ENCODE assay signal across 21 cellular contexts in the genomic region with DNA sequence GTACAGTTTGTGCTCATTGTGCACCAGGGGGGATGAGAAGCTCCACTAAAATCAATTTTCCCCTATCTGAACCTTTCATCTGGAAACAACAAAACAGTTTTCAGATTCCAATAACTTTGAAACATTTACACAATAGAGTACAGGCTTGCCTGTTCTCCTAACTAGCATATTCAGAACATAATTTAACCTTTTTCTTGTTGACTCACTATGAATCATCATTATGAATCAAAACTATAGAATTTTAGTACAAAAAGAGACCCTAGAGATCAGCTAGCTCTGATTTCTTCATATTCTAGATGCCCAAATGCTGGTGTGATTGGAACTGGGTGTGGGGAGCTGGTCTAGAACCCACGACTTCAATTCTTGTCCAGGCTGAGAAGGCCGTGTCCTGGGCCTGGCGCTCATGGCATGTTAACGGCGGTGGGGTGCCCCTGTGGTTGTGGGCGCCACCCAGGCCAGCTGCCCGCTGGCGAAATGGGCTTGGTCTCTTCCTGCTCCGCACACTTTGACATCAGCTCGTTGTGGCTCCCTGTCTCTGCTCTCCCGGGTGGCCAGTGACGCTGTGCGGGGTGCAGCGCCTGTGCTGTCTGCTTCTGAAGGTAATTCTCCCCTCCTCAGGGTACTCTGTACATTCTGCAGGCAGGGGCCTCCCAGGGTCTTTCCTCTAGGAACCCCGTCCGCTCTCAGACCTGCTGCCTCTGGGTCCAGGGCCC. TPM values are rescaled to one million over a fixed set of nuclear protein-coding genes. Genes with fewer than 3 reads are reported as not detected.
DNase-seq lines count a peak whose midpoint lies in the region; ATAC-seq and TF ChIP-seq lines count a peak whose summit lies in the region.
"Had no signal": no experiment of that assay in that cellular context is flagged by ENCODE, and none has a peak within 500 bp of the region (broad histone marks: within the 10 kb centered on the region; RNA-seq: fewer than 3 reads in every experiment).

No MANE protein-coding gene starts in this region.

- POLR2A ChIA-PET in HCT116 (lab: Charles Lee) = no interaction called here
- POLR2A ChIA-PET in activated CD4-positive, alpha-beta memory T cell treated with anti-CD3 and anti-CD28 coated beads, Interleukin-2, amount 10 ng/mL, durations not matched to agents 7 days and 5 days (lab: Charles Lee) = no interaction called here

- no peak for TF ChIP-seq POLR2A in HCT116 (IDR thresholded peaks at IDR 0.05; ENCODE audit: borderline replicate concordance, extremely low read depth, insufficient read depth, insufficient read length)

- H3K79me2 ChIP-seq in HCT116 (ENCODE audit: insufficient read depth, low read length) (no peaks in the 10 kb centered on the region), fibroblast of lung (ENCODE audit: control insufficient read depth, insufficient read depth, low read length) (no peaks in the 10 kb centered on the region)

- peak overlapping the region; percentile 37; the same call in 1 of the 2 replicates for H3K27ac ChIP-seq in HCT116 (ENCODE audit: low read depth, low read length)
- H3K27ac ChIP-seq in fibroblast of lung (ENCODE audit: insufficient read depth, low read length) = no peak overlapping the region
- H3K27ac ChIP-seq: adrenal gland, neural progenitor cell, thyroid gland had no signal

- H3K4me2 ChIP-seq in HCT116 (ENCODE audit: low read length) (peak overlapping the region; percentile 47), fibroblast of lung (ENCODE audit: extremely low read depth, insufficient read depth, low read length) (no peak overlapping the region)
- H3K4me2 ChIP-seq: neural progenitor cell had no signal

- H3K36me3 ChIP-seq in HCT116 (ENCODE audit: control insufficient read depth in 1 of 2, insufficient read depth in 2 of 2, low read length in 2 of 2) (no peaks in the 10 kb centered on the region), fibroblast of lung (ENCODE audit: control insufficient read depth, insufficient read depth, low read length) (no peaks in the 10 kb centered on the region)
- H3K36me3 ChIP-seq: adrenal gland, neural progenitor cell, thyroid gland had no signal

- H4K20me1 ChIP-seq in HCT116 (ENCODE audit: insufficient read depth) (no peaks in the 10 kb centered on the region), fibroblast of lung (ENCODE audit: control insufficient read depth, extremely low read depth, insufficient read depth, low read length) (no peaks in the 10 kb centered on the region)

- no peaks in the 10 kb centered on the region for H3K36me3 Mint-ChIP-seq in activated CD4-positive, alpha-beta memory T cell treated with anti-CD3 and anti-CD28 coated beads, Interleukin-2, amount 10 ng/mL, durations not matched to agents 7 days and 5 days (ENCODE audit: low read depth)
- H3K36me3 Mint-ChIP-seq: CD4-positive, CD25-positive, alpha-beta regulatory T cell; neural progenitor cell had no signal

- H3K9me3 ChIP-seq in HCT116 (ENCODE audit: control insufficient read depth in 1 of 2, insufficient read depth in 1 of 2, low read depth in 1 of 2, low read length in 2 of 2) = no peaks in the 10 kb centered on the region
- H3K9me3 ChIP-seq in fibroblast of lung (ENCODE audit: control insufficient read depth, insufficient read depth, low read depth, low read length) = no peaks in the 10 kb centered on the region
- H3K9me3 ChIP-seq: adrenal gland, thyroid gland had no signal

- H3K9me2 ChIP-seq in HCT116 (ENCODE audit: insufficient read depth) = no peaks in the 10 kb centered on the region

- DNase-seq in HCT116 (ENCODE audit: low read depth, low spot score) (no peak), fibroblast of lung (ENCODE audit: low read depth in 2 of 2) (peak; percentile 41 to 78), NCI-H1417 treated with DMSO at 0.1 percent for 48 hours (lab: John Stamatoyannopoulos, UW) (no peak), NCI-H1694 treated with DMSO at 0.1 percent for 48 hours (lab: John Stamatoyannopoulos, UW) (no peak)
- DNase-seq in stimulated activated naive CD8-positive, alpha-beta T cell treated with anti-CD3 and anti-CD28 coated beads, Interleukin-15, Interleukin-2, amounts not matched to agents 100 U/mL and 50 U/mL, for 24 hours = no peak
- DNase-seq in activated CD4-positive, alpha-beta memory T cell treated with anti-CD3 and anti-CD28 coated beads, Interleukin-2, amount 10 ng/mL, durations not matched to agents 7 days and 5 days = no peak
- DNase-seq: activated CD8-positive, alpha-beta T cell treated with anti-CD3 and anti-CD28 coated beads for 36 hours; activated T-cell treated with anti-CD3 and anti-CD28 coated beads, Interleukin-2, amount 50 U/mL, for 72 hours; adrenal gland; CD4-positive, CD25-positive, alpha-beta regulatory T cell; DMS79; KBM-7; midbrain; NCI-H1092; NCI-H748 treated with DMSO at 0.1 percent for 48 hours; stimulated activated CD4-positive, alpha-beta T cell treated with anti-CD3 and anti-CD28 coated beads, Interleukin-4, amount 100 ng/mL, for 24 hours; stimulated activated CD8-positive, alpha-beta memory T cell treated with anti-CD3 and anti-CD28 coated beads, Interleukin-4, amount 100 ng/mL, for 48 hours; thyroid gland had no signal

- H3K4me1 Mint-ChIP-seq in activated CD4-positive, alpha-beta memory T cell treated with anti-CD3 and anti-CD28 coated beads, Interleukin-2, amount 10 ng/mL, durations not matched to agents 7 days and 5 days = no peaks in the 10 kb centered on the region
- H3K4me1 Mint-ChIP-seq: CD4-positive, CD25-positive, alpha-beta regulatory T cell; neural progenitor cell had no signal

- CTCF ChIA-PET in HCT116 (lab: Charles Lee) = no interaction called here
- CTCF ChIA-PET in activated CD4-positive, alpha-beta memory T cell treated with anti-CD3 and anti-CD28 coated beads, Interleukin-2, amount 10 ng/mL, durations not matched to agents 7 days and 5 days (lab: Charles Lee) = no interaction called here

- intact Hi-C loops in HCT116 (cut with micrococcal nuclease) = no loop called here

- TF ChIP-seq RAD21 in HCT116 (IDR thresholded peaks at IDR 0.05; ENCODE audit: low read depth) = no peak; the same call in 1 of the 2 replicates

- H2AFZ ChIP-seq in HCT116 (ENCODE audit: low read depth, low read length, poor library complexity, severe bottlenecking) (peak overlapping the region; percentile 81), fibroblast of lung (ENCODE audit: low read length) (no peak overlapping the region)
- H2AFZ ChIP-seq: neural progenitor cell had no signal

- H3K4me3 ChIP-seq in HCT116 (replicated peaks in 1 of 2; ENCODE audit: low read depth in 1 of 2, low read length in 2 of 2) (no peak overlapping the region; a peak in 1 of 4 replicates), fibroblast of lung (replicated peaks in 1 of 4; ENCODE audit: control extremely low read depth in 1 of 4, insufficient read depth in 1 of 4, low read depth in 3 of 4, low read length in 4 of 4) (no peak overlapping the region)
- H3K4me3 ChIP-seq: adrenal gland, neural progenitor cell, thyroid gland had no signal

- ATAC-seq in HCT116 = peak; percentile 72
- peak; percentile 27; the same call in 2 of the 3 replicates for ATAC-seq in SK-N-SH treated with all-trans-retinoic acid at 6 μM for 48 hours
- peak; percentile 14 for ATAC-seq in stimulated activated naive CD8-positive, alpha-beta T cell treated with anti-CD3 and anti-CD28 coated beads, Interleukin-15, Interleukin-2, amounts not matched to agents 100 U/mL and 50 U/mL, for 24 hours
- ATAC-seq: activated CD8-positive, alpha-beta T cell treated with anti-CD3 and anti-CD28 coated beads for 36 hours; sciatic nerve had no signal

- H3K27me3 ChIP-seq in HCT116 (ENCODE audit: insufficient read depth, low read length) (no peaks in the 10 kb centered on the region), fibroblast of lung (ENCODE audit: control insufficient read depth, insufficient read depth, low read length) (no peaks in the 10 kb centered on the region)
- H3K27me3 ChIP-seq: adrenal gland, neural progenitor cell, thyroid gland had no signal

- RAD21 ChIA-PET in HCT116 (lab: Charles Lee; ENCODE audit: low non-redundant PET in 1 of 2, low total read pairs in 2 of 2, uncharacterized antibody in 2 of 2, unreplicated experiment in 2 of 2) = no interaction called here

- no peaks in the 10 kb centered on the region for H3K9me3 Mint-ChIP-seq in activated CD4-positive, alpha-beta memory T cell treated with anti-CD3 and anti-CD28 coated beads, Interleukin-2, amount 10 ng/mL, durations not matched to agents 7 days and 5 days
- H3K9me3 Mint-ChIP-seq: activated CD8-positive, alpha-beta T cell treated with anti-CD3 and anti-CD28 coated beads for 36 hours; activated T-cell treated with anti-CD3 and anti-CD28 coated beads, Interleukin-2, amount 50 U/mL, for 72 hours had no signal

- H3K9ac ChIP-seq in HCT116 (ENCODE audit: low read length) (peak overlapping the region; percentile 16; the same call in 1 of the 2 replicates), fibroblast of lung (ENCODE audit: insufficient read depth, low read length) (no peak overlapping the region)
- H3K9ac ChIP-seq: neural progenitor cell had no signal

- H3K27me3 Mint-ChIP-seq in activated CD4-positive, alpha-beta memory T cell treated with anti-CD3 and anti-CD28 coated beads, Interleukin-2, amount 10 ng/mL, durations not matched to agents 7 days and 5 days = peaks cover 6% of the 10 kb centered on the region
- H3K27me3 Mint-ChIP-seq: activated CD8-positive, alpha-beta T cell treated with anti-CD3 and anti-CD28 coated beads for 36 hours had no signal

- H3K4me3 Mint-ChIP-seq in activated CD4-positive, alpha-beta memory T cell treated with anti-CD3 and anti-CD28 coated beads, Interleukin-2, amount 10 ng/mL, durations not matched to agents 7 days and 5 days = no peak overlapping the region
- H3K4me3 Mint-ChIP-seq: activated CD8-positive, alpha-beta T cell treated with anti-CD3 and anti-CD28 coated beads for 36 hours; activated T-cell treated with anti-CD3 and anti-CD28 coated beads, Interleukin-2, amount 50 U/mL, for 72 hours; CD4-positive, CD25-positive, alpha-beta regulatory T cell; neural progenitor cell had no signal

- H3K27ac Mint-ChIP-seq in activated CD4-positive, alpha-beta memory T cell treated with anti-CD3 and anti-CD28 coated beads, Interleukin-2, amount 10 ng/mL, durations not matched to agents 7 days and 5 days = no peak overlapping the region
- H3K27ac Mint-ChIP-seq: activated CD8-positive, alpha-beta T cell treated with anti-CD3 and anti-CD28 coated beads for 36 hours; activated T-cell treated with anti-CD3 and anti-CD28 coated beads, Interleukin-2, amount 50 U/mL, for 72 hours; CD4-positive, CD25-positive, alpha-beta regulatory T cell had no signal

- H3K4me1 ChIP-seq in HCT116 (ENCODE audit: control insufficient read depth in 1 of 2, insufficient read depth in 2 of 2, low read length in 2 of 2) (peaks cover 5 to 28% of the 10 kb centered on the region in 2 experiments), fibroblast of lung (ENCODE audit: control insufficient read depth, extremely low read depth, insufficient read depth, low read length) (no peaks in the 10 kb centered on the region)
- H3K4me1 ChIP-seq: adrenal gland, neural progenitor cell, thyroid gland had no signal

- BruUV-seq in HCT116 (replicated peaks; lab: Mats Ljungman, UMichigan) = no TSS peak

- TF ChIP-seq CTCF in HCT116 (IDR thresholded peaks at IDR 0.05 in 2 of 3, conservative IDR thresholded peaks at IDR 0.05 in 1 of 3; ENCODE audit: borderline replicate concordance in 1 of 3, insufficient read depth in 1 of 3, low read depth in 2 of 3, low read length in 2 of 3) (no peak), fibroblast of lung (conservative IDR thresholded peaks at IDR 0.05 in 1 of 2, IDR thresholded peaks at IDR 0.05 in 1 of 2; ENCODE audit: low read depth in 1 of 2, low read length in 2 of 2) (no peak)

RNA-seq across cellular contexts. Expression of gene AGPAT4, which starts 29.9 kb away (rescaled TPM):
- total RNA-seq in HCT116 (2021; ENCODE audit: unreplicated experiment) (15.5 TPM), fibroblast of lung (6.9 and 8.4 TPM in 2 replicates)
- polyA plus RNA-seq in HCT116 (2012) = 9.6 and 13.4 TPM in 2 replicates
- polyA plus RNA-seq in fibroblast of lung = 4.7 and 5.0 TPM in 2 replicates
- polyA plus RNA-seq in fibroblast of lung (2012) = 3.0 and 3.9 TPM in 2 replicates
- 2.6 and 2.8 TPM in 2 replicates for polyA minus RNA-seq in fibroblast of lung (ENCODE audit: low replicate concordance)
- total RNA-seq in activated CD4-positive, alpha-beta memory T cell treated with anti-CD3 and anti-CD28 coated beads, Interleukin-2, amount 10 ng/mL, durations not matched to agents 7 days and 5 days = 10 to 100 TPM; 13.9 to 14.3 TPM

Comparison
In these comparisons a context has a peak if more than half of its experiments do, and no peak if none do; other contexts are left out.
1. ATAC-seq: peak in every context shown above with its lines; median percentile 72 in HCT116; 27 in SK-N-SH treated with all-trans-retinoic acid at 6 μM for 48 hours; 14 in stimulated activated naive CD8-positive, alpha-beta T cell treated with anti-CD3 and anti-CD28 coated beads, Interleukin-15, Interleukin-2, amounts not matched to agents 100 U/mL and 50 U/mL, for 24 hours.
2. DNase-seq: peak in fibroblast of lung (2 of 2); none in HCT116 (single experiment), stimulated activated naive CD8-positive, alpha-beta T cell treated with anti-CD3 and anti-CD28 coated beads, Interleukin-15, Interleukin-2, amounts not matched to agents 100 U/mL and 50 U/mL, for 24 hours (single experiment), activated CD4-positive, alpha-beta memory T cell treated with anti-CD3 and anti-CD28 coated beads, Interleukin-2, amount 10 ng/mL, durations not matched to agents 7 days and 5 days (single experiment), NCI-H1417 treated with DMSO at 0.1 percent for 48 hours (single experiment) and NCI-H1694 treated with DMSO at 0.1 percent for 48 hours (single experiment).